16 cellular contexts compared by ENCODE assay signal in the genomic region with DNA sequence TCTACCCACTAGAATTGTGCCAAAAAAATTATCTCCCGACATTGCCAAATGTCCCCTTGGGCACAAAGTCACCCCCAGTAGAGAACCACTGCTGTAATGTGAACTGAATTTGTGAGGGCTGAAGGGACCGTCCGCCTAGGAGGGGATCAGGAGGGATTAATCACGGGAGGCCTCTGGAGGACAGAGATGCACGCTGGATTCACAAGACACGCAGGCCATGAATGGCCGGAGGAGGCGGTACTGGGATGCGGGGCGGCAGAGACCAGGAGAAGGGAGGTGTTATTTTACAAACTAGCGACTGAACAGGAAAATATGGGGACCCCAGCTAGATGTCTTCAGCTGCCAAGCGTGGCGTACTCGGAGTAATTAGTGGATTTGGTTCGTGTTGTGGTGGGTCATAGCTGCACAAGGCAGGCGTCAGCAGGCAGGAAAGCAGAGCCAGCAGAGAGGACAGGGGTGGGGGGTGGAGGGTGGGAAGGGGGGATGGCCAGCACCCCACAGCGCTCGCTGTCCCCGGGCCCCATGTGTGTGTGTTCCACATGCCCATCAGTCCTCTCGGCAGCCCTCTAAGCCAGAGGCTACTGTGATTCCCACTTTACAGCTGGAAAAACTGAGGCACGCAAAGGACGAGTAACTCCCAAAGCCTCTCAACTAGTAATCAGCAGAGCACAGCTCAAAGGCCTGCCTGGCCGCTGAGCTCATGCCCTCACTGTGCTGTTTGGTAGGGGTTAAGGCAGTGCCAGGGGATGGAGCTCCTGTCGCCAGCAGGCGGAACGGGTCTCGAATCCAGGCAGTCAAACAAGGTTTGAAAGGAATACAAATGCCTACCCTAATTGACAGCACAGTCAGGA.
A peak's percentile ranks its signal among the peaks of the same experiment; 100 is the strongest.
DNase-seq lines count a peak whose midpoint lies in the region; ATAC-seq and TF ChIP-seq lines count a peak whose summit lies in the region.
"Had no signal": no experiment of that assay in that cellular context is flagged by ENCODE, and none has a peak within 500 bp of the region (broad histone marks: within the 10 kb centered on the region; RNA-seq: fewer than 3 reads in every experiment).

No MANE protein-coding gene starts in this region.

- WGBS in ectodermal cell, 2 experiments, result 79 to 83% methylated on average over 26 to 27 of the region's 27 CpGs
- WGBS in esophagus muscularis mucosa, result 89% methylated on average over 27 of the region's 27 CpGs

- no peak for ATAC-seq in natural killer cell treated with Interleukin-12 subunit alpha and Interleukin-12 subunit beta and Interleukin-15 and Interleukin-18, amount 100 ng/mL, for 72 hours
- ATAC-seq in HG03457 (IDR thresholded peaks at IDR 0.05; ENCODE audit: unreplicated experiment), result no peak
- no peak for ATAC-seq in stimulated activated effector memory CD8-positive, alpha-beta T cell treated with anti-CD3 and anti-CD28 coated beads, Interleukin-12 subunit alpha, Interleukin-12 subunit beta, amount 100 ng/mL, for 72 hours

- TF ChIP-seq EP300 in esophagus muscularis mucosa (IDR thresholded peaks at IDR 0.05), result no peak

- no peaks in the 10 kb centered on the region for H3K9me3 ChIP-seq in Caco-2
- no peaks in the 10 kb centered on the region for H3K9me3 ChIP-seq in ectodermal cell (ENCODE audit: control insufficient read depth, low read length)
- H3K9me3 ChIP-seq in esophagus muscularis mucosa, result no peaks in the 10 kb centered on the region
- H3K9me3 ChIP-seq: pancreas, SJSA1 had no signal

- intact Hi-C loops in Caco-2 (cut with micrococcal nuclease; ENCODE audit: unreplicated experiment) (no loop called here), esophagus muscularis mucosa (cut with DNase I) (no loop called here)

- DNase-seq in Caco-2, result no peak
- DNase-seq in NCI-H82 (lab: John Stamatoyannopoulos, UW), result peak; percentile 91
- DNase-seq in natural killer cell treated with Interleukin-12 subunit alpha and Interleukin-12 subunit beta and Interleukin-15 and Interleukin-18, amount 100 ng/mL, for 72 hours (ENCODE audit: low spot score), result no peak
- no peak for DNase-seq in ACHN
- no peak for DNase-seq in esophagus muscularis mucosa (ENCODE audit: extremely low spot score)
- DNase-seq in stimulated activated effector memory CD8-positive, alpha-beta T cell treated with anti-CD3 and anti-CD28 coated beads, Interleukin-12 subunit alpha, Interleukin-12 subunit beta, amount 100 ng/mL, for 72 hours (ENCODE audit: low spot score in 2 of 2), result no peak
- DNase-seq: activated effector memory CD4-positive, alpha-beta T cell treated with anti-CD3 and anti-CD28 coated beads, Interleukin-2, amount 50 U/mL, for 16 hours; AML-193; H7; NCI-H1417 treated with DMSO at 0.1 percent for 48 hours; stimulated activated CD4-positive, alpha-beta T cell treated with anti-CD3 and anti-CD28 coated beads, Interleukin-2, amount 100 ng/mL, for 48 hours; T-helper 2 cell had no signal

- no TSS peak for BruUV-seq in Caco-2 (replicated peaks; lab: Mats Ljungman, UMichigan)

- H3K4me3 Mint-ChIP-seq in Caco-2 (ENCODE audit: unreplicated experiment), result no peak overlapping the region
- H3K4me3 Mint-ChIP-seq in natural killer cell treated with Interleukin-12 subunit alpha and Interleukin-12 subunit beta and Interleukin-15 and Interleukin-18, amount 100 ng/mL, for 72 hours, result peak overlapping the region; percentile 68
- no peak overlapping the region for H3K4me3 Mint-ChIP-seq in stimulated activated effector memory CD8-positive, alpha-beta T cell treated with anti-CD3 and anti-CD28 coated beads, Interleukin-12 subunit alpha, Interleukin-12 subunit beta, amount 100 ng/mL, for 72 hours

- TF ChIP-seq CTCF in Caco-2 (IDR thresholded peaks at IDR 0.05; ENCODE audit: insufficient read depth in 1 of 2, low read depth in 1 of 2, low read length in 1 of 2, severe bottlenecking in 1 of 2, unreplicated experiment in 1 of 2), result no peak
- no peak for TF ChIP-seq CTCF in esophagus muscularis mucosa (IDR thresholded peaks at IDR 0.05)

- POLR2A ChIA-PET in Caco-2 (lab: Charles Lee), result no interaction called here

- peaks cover 28% of the 10 kb centered on the region for H3K36me3 Mint-ChIP-seq in Caco-2 (ENCODE audit: insufficient read depth, unreplicated experiment)
- no peaks in the 10 kb centered on the region for H3K36me3 Mint-ChIP-seq in natural killer cell treated with Interleukin-12 subunit alpha and Interleukin-12 subunit beta and Interleukin-15 and Interleukin-18, amount 100 ng/mL, for 72 hours
- H3K36me3 Mint-ChIP-seq in stimulated activated effector memory CD8-positive, alpha-beta T cell treated with anti-CD3 and anti-CD28 coated beads, Interleukin-12 subunit alpha, Interleukin-12 subunit beta, amount 100 ng/mL, for 72 hours, result no peaks in the 10 kb centered on the region

- peaks cover 9% of the 10 kb centered on the region for H3K4me1 ChIP-seq in Caco-2
- peaks cover 52% of the 10 kb centered on the region for H3K4me1 ChIP-seq in ectodermal cell (ENCODE audit: control insufficient read depth, insufficient read depth, low read length)
- H3K4me1 ChIP-seq in esophagus muscularis mucosa, result no peaks in the 10 kb centered on the region
- H3K4me1 ChIP-seq: SJSA1 had no signal

- no peaks in the 10 kb centered on the region for H3K27me3 ChIP-seq in Caco-2 (replicated peaks; ENCODE audit: control insufficient read depth, insufficient read depth, low read length)
- H3K27me3 ChIP-seq in ectodermal cell (ENCODE audit: control insufficient read depth, insufficient read depth, low read length, poor library complexity, severe bottlenecking), result no peaks in the 10 kb centered on the region
- H3K27me3 ChIP-seq in esophagus muscularis mucosa, result no peaks in the 10 kb centered on the region
- H3K27me3 ChIP-seq: pancreas, SJSA1 had no signal

- peak overlapping the region; percentile 26 for H3K27ac ChIP-seq in ectodermal cell (ENCODE audit: insufficient read depth, low read depth, low read length, poor library complexity, severe bottlenecking)
- H3K27ac ChIP-seq in esophagus muscularis mucosa (replicated peaks in 1 of 4), result no peak overlapping the region
- H3K27ac ChIP-seq: pancreas, SJSA1 had no signal

- H3K4me3 ChIP-seq in Caco-2 (ENCODE audit: low read depth, low read length) (no peak overlapping the region), ectodermal cell (ENCODE audit: insufficient read depth, low read depth, low read length) (no peak overlapping the region), esophagus muscularis mucosa (no peak overlapping the region)
- H3K4me3 ChIP-seq: pancreas, SJSA1 had no signal

- CTCF ChIA-PET in Caco-2 (lab: Charles Lee), result no interaction called here

- in situ Hi-C loops in ACHN (cut with HindIII; ENCODE audit: low pct_ligation_motif_present, low pct_unique_long_range_greater_than_20kb, low sequenced_read_pairs), result no loop called here

- H3K27ac Mint-ChIP-seq in Caco-2 (ENCODE audit: unreplicated experiment), result peak overlapping the region; percentile 81
- no peak overlapping the region for H3K27ac Mint-ChIP-seq in natural killer cell treated with Interleukin-12 subunit alpha and Interleukin-12 subunit beta and Interleukin-15 and Interleukin-18, amount 100 ng/mL, for 72 hours
- no peak overlapping the region for H3K27ac Mint-ChIP-seq in stimulated activated effector memory CD8-positive, alpha-beta T cell treated with anti-CD3 and anti-CD28 coated beads, Interleukin-12 subunit alpha, Interleukin-12 subunit beta, amount 100 ng/mL, for 72 hours

- peaks cover 29% of the 10 kb centered on the region for H3K4me1 Mint-ChIP-seq in Caco-2 (ENCODE audit: low read depth, unreplicated experiment)
- H3K4me1 Mint-ChIP-seq in natural killer cell treated with Interleukin-12 subunit alpha and Interleukin-12 subunit beta and Interleukin-15 and Interleukin-18, amount 100 ng/mL, for 72 hours (ENCODE audit: low read depth in 2 of 2), result peaks cover 39 to 42% of the 10 kb centered on the region in 2 donors
- H3K4me1 Mint-ChIP-seq in stimulated activated effector memory CD8-positive, alpha-beta T cell treated with anti-CD3 and anti-CD28 coated beads, Interleukin-12 subunit alpha, Interleukin-12 subunit beta, amount 100 ng/mL, for 72 hours, result peaks cover 55% of the 10 kb centered on the region

- no peaks in the 10 kb centered on the region for H3K27me3 Mint-ChIP-seq in Caco-2 (ENCODE audit: insufficient read depth, unreplicated experiment)
- H3K27me3 Mint-ChIP-seq in natural killer cell treated with Interleukin-12 subunit alpha and Interleukin-12 subunit beta and Interleukin-15 and Interleukin-18, amount 100 ng/mL, for 72 hours, result peaks cover 0 to 7% of the 10 kb centered on the region in 2 donors

- TF ChIP-seq POLR2A in esophagus muscularis mucosa (IDR thresholded peaks at IDR 0.05; ENCODE audit: low read depth), result no peak

- H3K36me3 ChIP-seq in Caco-2 (ENCODE audit: control insufficient read depth, insufficient read depth, low read length), result no peaks in the 10 kb centered on the region
- H3K36me3 ChIP-seq in ectodermal cell (ENCODE audit: control insufficient read depth, insufficient read depth, low read length), result no peaks in the 10 kb centered on the region
- H3K36me3 ChIP-seq in esophagus muscularis mucosa, result no peaks in the 10 kb centered on the region
- H3K36me3 ChIP-seq: pancreas, SJSA1 had no signal

- H3K9me3 Mint-ChIP-seq in Caco-2 (ENCODE audit: unreplicated experiment), result no peaks in the 10 kb centered on the region
- H3K9me3 Mint-ChIP-seq in natural killer cell treated with Interleukin-12 subunit alpha and Interleukin-12 subunit beta and Interleukin-15 and Interleukin-18, amount 100 ng/mL, for 72 hours, result no peaks in the 10 kb centered on the region
- H3K9me3 Mint-ChIP-seq in stimulated activated effector memory CD8-positive, alpha-beta T cell treated with anti-CD3 and anti-CD28 coated beads, Interleukin-12 subunit alpha, Interleukin-12 subunit beta, amount 100 ng/mL, for 72 hours, result no peaks in the 10 kb centered on the region
